ENCODE assay signal across 11 cellular contexts in the genomic region with DNA sequence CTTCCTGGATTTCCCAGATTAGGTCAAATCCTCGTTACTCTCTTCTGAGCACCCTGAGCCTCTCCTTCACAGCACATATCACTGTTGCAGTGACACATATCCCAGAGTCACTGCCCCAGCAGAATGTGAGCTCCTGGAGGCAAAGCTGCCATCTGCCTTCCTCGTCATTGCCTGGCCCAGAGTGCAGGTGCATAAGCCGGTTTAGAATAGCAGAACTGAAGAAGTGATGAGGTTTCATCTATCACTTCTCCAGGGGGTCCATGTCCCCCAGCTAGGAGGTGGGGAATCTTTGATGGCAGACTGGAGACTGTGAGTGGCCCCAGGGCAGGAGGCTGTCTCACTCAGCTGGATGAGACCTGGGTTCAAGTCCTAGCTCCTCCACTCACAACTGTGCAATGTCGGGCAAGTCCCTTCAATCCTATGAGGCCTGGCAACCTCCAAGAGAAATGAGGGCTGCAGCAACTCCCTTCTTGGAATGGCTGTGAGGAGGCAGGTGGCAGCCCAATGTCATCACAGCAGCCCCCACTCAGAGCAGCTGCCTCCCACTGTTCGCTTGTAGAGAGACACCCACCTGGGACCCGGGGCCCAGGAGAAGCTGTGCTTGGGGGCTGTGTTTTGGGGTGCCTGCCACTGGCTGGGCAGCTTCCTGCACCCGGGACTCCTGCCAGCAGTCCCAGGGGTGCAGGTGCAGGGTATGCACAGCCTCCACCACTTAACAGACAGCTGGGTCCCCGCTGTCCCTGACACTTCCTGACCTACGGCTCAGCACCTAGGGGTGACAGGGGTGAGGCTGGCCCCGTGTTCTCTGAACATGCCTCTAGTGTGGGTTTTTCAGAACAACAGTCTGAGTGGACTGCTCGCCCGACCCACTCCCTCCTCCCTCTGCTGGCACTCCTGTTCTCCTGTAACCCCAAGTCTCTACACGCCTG. TPM values are rescaled to one million over a fixed set of nuclear protein-coding genes. Genes with fewer than 3 reads are reported as not detected.
A peak's percentile ranks its signal among the peaks of the same experiment; 100 is the strongest.
DNase-seq lines count a peak whose midpoint lies in the region; ATAC-seq and TF ChIP-seq lines count a peak whose summit lies in the region.
"Had no signal": no experiment of that assay in that cellular context is flagged by ENCODE, and none has a peak within 500 bp of the region (broad histone marks: within the 10 kb centered on the region; RNA-seq: fewer than 3 reads in every experiment).

No MANE protein-coding gene starts in this region.

- ATAC-seq in DND-41 (ENCODE audit: insufficient read depth, low read depth) (peak; percentile 62), HG03025 (IDR thresholded peaks at IDR 0.05; ENCODE audit: low FRiP score, unreplicated experiment) (peak; percentile 51), omental fat pad (ENCODE audit: low FRiP score) (no peak), left lung (no peak)

- no peak for TF ChIP-seq CTCF in DND-41 (IDR thresholded peaks at IDR 0.05; ENCODE audit: borderline replicate concordance, extremely low read depth, low read length, poor library complexity, severe bottlenecking)
- TF ChIP-seq CTCF in omental fat pad (IDR thresholded peaks at IDR 0.05), result no peak
- TF ChIP-seq CTCF in left lung (IDR thresholded peaks at IDR 0.05), result no peak

- peaks cover 9% of the 10 kb centered on the region; the same call in 1 of the 2 replicates for H3K36me3 ChIP-seq in DND-41 (ENCODE audit: insufficient read depth, low read length)
- peaks cover 0 to 80% of the 10 kb centered on the region in 2 donors for H3K36me3 ChIP-seq in left lung

- intact Hi-C loops in left lung (cut with DNase I), result no loop called here

- H3K79me2 ChIP-seq in DND-41 (ENCODE audit: insufficient read depth, low read length), result no peaks in the 10 kb centered on the region

- no peaks in the 10 kb centered on the region for H3K9me3 ChIP-seq in DND-41 (ENCODE audit: insufficient read depth, low read length, severe bottlenecking)
- no peaks in the 10 kb centered on the region for H3K9me3 ChIP-seq in left lung

- H3K4me3 ChIP-seq in DND-41 (ENCODE audit: low read depth in 1 of 2, low read length in 2 of 2) (no peak overlapping the region), left lung (no peak overlapping the region)

- H2AFZ ChIP-seq in DND-41 (ENCODE audit: low read depth, low read length), result no peak overlapping the region

- H4K20me1 ChIP-seq in DND-41 (ENCODE audit: insufficient read depth, low read length), result no peaks in the 10 kb centered on the region

- H3K4me2 ChIP-seq in DND-41 (ENCODE audit: insufficient read depth, low read length), result no peak overlapping the region

- DNase-seq in DND-41 (peak; percentile 12), cerebellum (ENCODE audit: low spot score) (peak; percentile 31), NCI-H748 (lab: John Stamatoyannopoulos, UW; ENCODE audit: unreplicated experiment) (no peak), omental fat pad (ENCODE audit: low spot score) (no peak), left lung (no peak), erythroblast (lab: John Stamatoyannopoulos, UW) (no peak)
- DNase-seq: foreskin melanocyte, NCI-H187 treated with DMSO at 0.1 percent for 48 hours had no signal

- TF ChIP-seq POLR2A in GM19193 (IDR thresholded peaks at IDR 0.05; ENCODE audit: extremely low read depth, insufficient read depth, insufficient read length) (peak; percentile 14), erythroblast (IDR thresholded peaks at IDR 0.05; ENCODE audit: low read length) (no peak)

- H3K9ac ChIP-seq in DND-41 (ENCODE audit: low read depth, low read length), result no peak overlapping the region

- H3K27ac ChIP-seq in DND-41 (ENCODE audit: low read length) (peak overlapping the region; percentile 13; the same call in 1 of the 2 replicates), left lung (no peak overlapping the region)

- H3K27me3 ChIP-seq in DND-41 (ENCODE audit: insufficient read depth, low read length, poor library complexity) (no peaks in the 10 kb centered on the region), left lung (no peaks in the 10 kb centered on the region)

- H3K4me1 ChIP-seq in DND-41 (ENCODE audit: insufficient read depth, low read length), result no peaks in the 10 kb centered on the region
- peaks cover 0 to 10% of the 10 kb centered on the region in 2 donors for H3K4me1 ChIP-seq in left lung

RNA-seq across cellular contexts. Expression of a gene that starts 26.1 kb away (rescaled TPM):
- total RNA-seq in cerebellum, result not detected
- 1 to 10 TPM in 1 of 4 donors, under 1 TPM in 2, not detected in 1; 0.63 to 1.2 (median 0.84) TPM for total RNA-seq in omental fat pad
- total RNA-seq in left lung, result under 1 TPM; 0.06 to 0.39 TPM
- total RNA-seq: myocyte had no signal

Comparison
In these comparisons a context has a peak if more than half of its experiments do, and no peak if none do; other contexts are left out.
1. ATAC-seq: peak in DND-41 (single experiment) and HG03025 (single experiment); none in omental fat pad (single experiment) and left lung (single experiment).
2. DNase-seq: peak in DND-41 (single experiment) and cerebellum (single experiment); none in NCI-H748 (single experiment), omental fat pad (single experiment), left lung (0 of 2) and erythroblast (0 of 2).